ENCODE assay signal across 1 cellular context in genomic region chr2:210476194-210477128, GRCh38.
TF ChIP-seq lines count a peak whose summit lies in the region.

TSS of gene LANCL1 (minus strand) at chr2:210476759. CDS start at chr2:210476396, 363 bp downstream.

TF ChIP-seq in HEK293, 187 proteins besides CTCF, POLR2A, EP300 and RAD21 (continued from another document and continues in another):
- TF ChIP-seq PRDM10 (tag by site-specific recombination; IDR thresholded peaks at IDR 0.05) = no peak
- no peak for TF ChIP-seq FEZF1 (tag by site-specific recombination; IDR thresholded peaks at IDR 0.05)
- TF ChIP-seq ZFP37 (tag by site-specific recombination; IDR thresholded peaks at IDR 0.05) = peak; percentile 65; the same call in 1 of the 2 replicates
- TF ChIP-seq PRDM6 (tag by site-specific recombination; IDR thresholded peaks at IDR 0.05) = no peak
- TF ChIP-seq ZNF571 (tag by site-specific recombination; IDR thresholded peaks at IDR 0.05) = no peak
- peak; percentile 41; the same call in 1 of the 2 replicates for TF ChIP-seq TRIM28 (IDR thresholded peaks at IDR 0.05; ENCODE audit: borderline replicate concordance, low read length)
- no peak for TF ChIP-seq GFI1B (tag by site-specific recombination; IDR thresholded peaks at IDR 0.05)
- TF ChIP-seq ZNF785 (tag by site-specific recombination; IDR thresholded peaks at IDR 0.05) = no peak
- no peak for TF ChIP-seq ZNF302 (tag by site-specific recombination; IDR thresholded peaks at IDR 0.05; ENCODE audit: low read depth)
- TF ChIP-seq ZNF350 (tag by site-specific recombination; IDR thresholded peaks at IDR 0.05) = no peak
- no peak for TF ChIP-seq GLI4 (tag by site-specific recombination; IDR thresholded peaks at IDR 0.05)
- no peak for TF ChIP-seq ZNF16 (tag by site-specific recombination; IDR thresholded peaks at IDR 0.05; ENCODE audit: low read depth)
- TF ChIP-seq SALL2 (tag by site-specific recombination; IDR thresholded peaks at IDR 0.05; ENCODE audit: borderline replicate concordance) = no peak
- no peak for TF ChIP-seq TSHZ1 (tag by site-specific recombination; IDR thresholded peaks at IDR 0.05; ENCODE audit: borderline replicate concordance)
- TF ChIP-seq ZNF670 (tag by site-specific recombination; IDR thresholded peaks at IDR 0.05; ENCODE audit: low read depth) = no peak
- peak; percentile 35; the same call in 1 of the 2 replicates for TF ChIP-seq ZFHX2 (tag by site-specific recombination; conservative IDR thresholded peaks at IDR 0.05)
- no peak for TF ChIP-seq ZNF140 (tag by site-specific recombination; IDR thresholded peaks at IDR 0.05)
- no peak for TF ChIP-seq ZNF48 (tag by site-specific recombination; IDR thresholded peaks at IDR 0.05)
- no peak for TF ChIP-seq ZNF398 (tag by site-specific recombination; IDR thresholded peaks at IDR 0.05)
- no peak for TF ChIP-seq MEIS1 (CRISPR knock-in tag; IDR thresholded peaks at IDR 0.05; ENCODE audit: borderline replicate concordance)
- TF ChIP-seq KLF8 (tag by site-specific recombination; IDR thresholded peaks at IDR 0.05) = no peak
- TF ChIP-seq ZNF639 (tag by site-specific recombination; IDR thresholded peaks at IDR 0.05) = no peak
- TF ChIP-seq ZNF354C (tag by site-specific recombination; IDR thresholded peaks at IDR 0.05; ENCODE audit: borderline replicate concordance, low read depth) = no peak
- TF ChIP-seq ZNF513 (tag by site-specific recombination; IDR thresholded peaks at IDR 0.05) = no peak
- peak; percentile 93 for TF ChIP-seq ZBTB8A (tag by site-specific recombination; IDR thresholded peaks at IDR 0.05)
- no peak for TF ChIP-seq ZSCAN5A (tag by site-specific recombination; IDR thresholded peaks at IDR 0.05)
- no peak for TF ChIP-seq ZNF830 (tag by site-specific recombination; IDR thresholded peaks at IDR 0.05; ENCODE audit: low read depth)
- TF ChIP-seq ZNF660 (tag by site-specific recombination; IDR thresholded peaks at IDR 0.05) = no peak
- no peak for TF ChIP-seq ELK4 (IDR thresholded peaks at IDR 0.05; ENCODE audit: borderline replicate concordance, low read depth, low read length)
- TF ChIP-seq ZNF621 (tag by site-specific recombination; IDR thresholded peaks at IDR 0.05) = no peak
- TF ChIP-seq ZNF138 (tag by site-specific recombination; IDR thresholded peaks at IDR 0.05; ENCODE audit: borderline replicate concordance) = no peak
- TF ChIP-seq TCF7L2 (IDR thresholded peaks at IDR 0.05; ENCODE audit: borderline replicate concordance, low read depth, low read length) = peak; percentile 34; the same call in 1 of the 2 replicates
- TF ChIP-seq ZNF112 (tag by site-specific recombination; IDR thresholded peaks at IDR 0.05) = no peak
- no peak for TF ChIP-seq ZNF214 (tag by site-specific recombination; IDR thresholded peaks at IDR 0.05; ENCODE audit: borderline replicate concordance)
- no peak for TF ChIP-seq ZNF747 (tag by site-specific recombination; IDR thresholded peaks at IDR 0.05)
- no peak for TF ChIP-seq ZNF146 (tag by site-specific recombination; IDR thresholded peaks at IDR 0.05)
- TF ChIP-seq ZBTB11 (tag by site-specific recombination; conservative IDR thresholded peaks at IDR 0.05; ENCODE audit: low read depth) = 0 out of 2 replicates have a peak, but pooled peaks have one; percentile 13
- no peak for TF ChIP-seq ZNF433 (tag by site-specific recombination; IDR thresholded peaks at IDR 0.05; ENCODE audit: low read depth)
